Comparison of ENCODE assay signal across 20 cellular contexts in the genomic region with DNA sequence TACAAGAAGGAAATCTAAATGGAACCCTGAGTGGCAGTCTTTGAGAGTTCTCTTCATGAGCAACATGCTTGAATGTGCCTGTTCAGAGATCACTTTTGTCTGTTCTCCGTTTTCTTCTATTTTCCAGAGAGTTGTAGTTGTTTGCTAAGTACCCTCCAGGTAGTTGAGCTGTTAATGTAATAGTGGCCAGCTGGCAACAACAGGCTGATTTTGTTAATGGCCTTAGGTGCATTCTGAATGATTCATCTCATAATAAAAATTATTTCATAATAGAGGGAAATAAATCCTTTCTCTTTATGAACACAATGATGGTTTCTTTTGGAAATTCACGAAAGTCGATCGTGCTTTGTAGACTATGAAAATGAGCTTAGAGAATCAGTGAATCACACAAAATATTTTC.
"Had no signal": no experiment of that assay in that cellular context is flagged by ENCODE, and none has a peak within 500 bp of the region (broad histone marks: within the 10 kb centered on the region; RNA-seq: fewer than 3 reads in every experiment).

No MANE protein-coding gene starts in this region.

- ATAC-seq: HepG2, Panc1, T-cell had no signal

- H3K4me3 Mint-ChIP-seq: T-cell had no signal

- H3K27ac Mint-ChIP-seq: T-cell had no signal

- H3K9ac ChIP-seq: SK-N-SH had no signal

- H3K9me3 ChIP-seq: SK-N-SH had no signal

- H3K27me3 Mint-ChIP-seq: T-cell had no signal

- H3K4me1 Mint-ChIP-seq: T-cell had no signal

- DNase-seq: IMR-90, Karpas-422, KG1, MM.1S, NCI-H1092 treated with DMSO at 0.1 percent for 48 hours, NCI-H1436, NCI-H187, NCI-H2029, NCI-H2081 treated with DMSO at 0.1 percent for 48 hours, NCI-H2227 treated with DMSO at 0.1 percent for 48 hours, NCI-H524, NCI-H526 treated with DMSO at 0.1 percent for 48 hours, NCI-H774, SHP77, SK-N-SH, SW 1271, T-cell had no signal

- FAIRE-seq: HepG2 had no signal

- H3K36me3 Mint-ChIP-seq: T-cell had no signal

- H3K27ac ChIP-seq: RWPE1 had no signal
